In the genomic region with DNA sequence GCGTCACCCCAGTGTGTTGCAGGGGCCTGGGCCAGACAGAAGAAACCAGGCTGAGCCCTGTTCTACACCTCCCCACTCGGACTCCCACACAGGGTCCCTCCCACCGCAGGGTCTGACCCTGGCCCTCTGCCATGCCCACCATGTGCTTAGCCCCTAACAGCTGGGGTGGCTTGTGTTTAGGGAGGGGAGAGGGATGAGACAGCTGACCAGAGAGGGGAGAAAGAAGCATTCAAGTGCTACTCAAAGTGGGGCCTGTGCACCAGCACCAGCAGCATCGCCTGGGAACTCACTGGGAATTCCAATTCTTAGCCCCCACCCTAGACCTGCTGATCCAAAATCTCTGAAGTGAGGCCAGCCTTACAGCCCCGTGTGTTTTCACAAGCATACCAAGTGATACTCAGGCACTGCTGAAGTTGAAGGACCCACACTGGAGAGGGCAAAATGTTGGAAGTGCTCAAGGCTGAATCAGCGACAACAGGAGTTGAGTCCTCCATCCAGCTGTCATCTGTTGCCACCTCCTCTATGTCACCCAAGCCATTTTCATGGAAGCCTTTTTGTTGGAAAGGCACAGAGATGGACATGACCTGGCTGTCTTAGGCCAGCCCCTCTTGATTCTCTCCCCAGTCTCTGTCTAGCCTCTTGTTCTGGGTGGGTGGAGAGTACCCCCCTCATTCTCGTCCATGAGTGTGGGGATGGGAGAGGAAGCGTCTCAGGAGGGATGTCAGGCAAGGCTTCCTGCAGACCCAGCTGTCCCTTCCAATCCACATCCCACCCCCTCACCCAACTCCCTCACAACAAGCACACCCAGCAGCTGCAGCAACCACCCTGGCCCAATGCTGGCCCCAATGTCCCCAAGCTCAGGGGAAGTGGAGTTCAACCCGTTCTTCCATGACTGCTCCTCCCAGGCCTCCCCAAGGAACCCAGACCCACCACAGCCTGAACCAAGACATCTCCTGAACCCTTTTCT, we compare ENCODE assay signal across 2 cellular contexts.
TF ChIP-seq lines count a peak whose summit lies in the region.

No MANE protein-coding gene starts in this region.

TF ChIP-seq in HEK293, 187 proteins besides CTCF, POLR2A, EP300 and RAD21:
- TF ChIP-seq ZFHX2 (tag by site-specific recombination; conservative IDR thresholded peaks at IDR 0.05) (peak; percentile 29; the same call in 1 of the 2 replicates), ZNF423 (tag by site-specific recombination; IDR thresholded peaks at IDR 0.05) (no peak), GFI1B (tag by site-specific recombination; IDR thresholded peaks at IDR 0.05) (no peak), GLI4 (tag by site-specific recombination; IDR thresholded peaks at IDR 0.05) (no peak)

TF ChIP-seq in K562, 482 proteins besides CTCF, POLR2A, EP300 and RAD21:
- TF ChIP-seq ZNF274 (IDR thresholded peaks at IDR 0.05; ENCODE audit: borderline replicate concordance, low read depth, low read length) (no peak), SNRNP70 (optimal IDR thresholded peaks at IDR 0.05; ENCODE audit: low read depth, low read length) (no peak), ZNF778 (CRISPR knock-in tag; IDR thresholded peaks at IDR 0.05) (no peak), RFX5 (IDR thresholded peaks at IDR 0.05; ENCODE audit: low read depth, low read length) (peak; percentile 66; the same call in 1 of the 2 replicates)
- TF ChIP-seq, protein P1, sequence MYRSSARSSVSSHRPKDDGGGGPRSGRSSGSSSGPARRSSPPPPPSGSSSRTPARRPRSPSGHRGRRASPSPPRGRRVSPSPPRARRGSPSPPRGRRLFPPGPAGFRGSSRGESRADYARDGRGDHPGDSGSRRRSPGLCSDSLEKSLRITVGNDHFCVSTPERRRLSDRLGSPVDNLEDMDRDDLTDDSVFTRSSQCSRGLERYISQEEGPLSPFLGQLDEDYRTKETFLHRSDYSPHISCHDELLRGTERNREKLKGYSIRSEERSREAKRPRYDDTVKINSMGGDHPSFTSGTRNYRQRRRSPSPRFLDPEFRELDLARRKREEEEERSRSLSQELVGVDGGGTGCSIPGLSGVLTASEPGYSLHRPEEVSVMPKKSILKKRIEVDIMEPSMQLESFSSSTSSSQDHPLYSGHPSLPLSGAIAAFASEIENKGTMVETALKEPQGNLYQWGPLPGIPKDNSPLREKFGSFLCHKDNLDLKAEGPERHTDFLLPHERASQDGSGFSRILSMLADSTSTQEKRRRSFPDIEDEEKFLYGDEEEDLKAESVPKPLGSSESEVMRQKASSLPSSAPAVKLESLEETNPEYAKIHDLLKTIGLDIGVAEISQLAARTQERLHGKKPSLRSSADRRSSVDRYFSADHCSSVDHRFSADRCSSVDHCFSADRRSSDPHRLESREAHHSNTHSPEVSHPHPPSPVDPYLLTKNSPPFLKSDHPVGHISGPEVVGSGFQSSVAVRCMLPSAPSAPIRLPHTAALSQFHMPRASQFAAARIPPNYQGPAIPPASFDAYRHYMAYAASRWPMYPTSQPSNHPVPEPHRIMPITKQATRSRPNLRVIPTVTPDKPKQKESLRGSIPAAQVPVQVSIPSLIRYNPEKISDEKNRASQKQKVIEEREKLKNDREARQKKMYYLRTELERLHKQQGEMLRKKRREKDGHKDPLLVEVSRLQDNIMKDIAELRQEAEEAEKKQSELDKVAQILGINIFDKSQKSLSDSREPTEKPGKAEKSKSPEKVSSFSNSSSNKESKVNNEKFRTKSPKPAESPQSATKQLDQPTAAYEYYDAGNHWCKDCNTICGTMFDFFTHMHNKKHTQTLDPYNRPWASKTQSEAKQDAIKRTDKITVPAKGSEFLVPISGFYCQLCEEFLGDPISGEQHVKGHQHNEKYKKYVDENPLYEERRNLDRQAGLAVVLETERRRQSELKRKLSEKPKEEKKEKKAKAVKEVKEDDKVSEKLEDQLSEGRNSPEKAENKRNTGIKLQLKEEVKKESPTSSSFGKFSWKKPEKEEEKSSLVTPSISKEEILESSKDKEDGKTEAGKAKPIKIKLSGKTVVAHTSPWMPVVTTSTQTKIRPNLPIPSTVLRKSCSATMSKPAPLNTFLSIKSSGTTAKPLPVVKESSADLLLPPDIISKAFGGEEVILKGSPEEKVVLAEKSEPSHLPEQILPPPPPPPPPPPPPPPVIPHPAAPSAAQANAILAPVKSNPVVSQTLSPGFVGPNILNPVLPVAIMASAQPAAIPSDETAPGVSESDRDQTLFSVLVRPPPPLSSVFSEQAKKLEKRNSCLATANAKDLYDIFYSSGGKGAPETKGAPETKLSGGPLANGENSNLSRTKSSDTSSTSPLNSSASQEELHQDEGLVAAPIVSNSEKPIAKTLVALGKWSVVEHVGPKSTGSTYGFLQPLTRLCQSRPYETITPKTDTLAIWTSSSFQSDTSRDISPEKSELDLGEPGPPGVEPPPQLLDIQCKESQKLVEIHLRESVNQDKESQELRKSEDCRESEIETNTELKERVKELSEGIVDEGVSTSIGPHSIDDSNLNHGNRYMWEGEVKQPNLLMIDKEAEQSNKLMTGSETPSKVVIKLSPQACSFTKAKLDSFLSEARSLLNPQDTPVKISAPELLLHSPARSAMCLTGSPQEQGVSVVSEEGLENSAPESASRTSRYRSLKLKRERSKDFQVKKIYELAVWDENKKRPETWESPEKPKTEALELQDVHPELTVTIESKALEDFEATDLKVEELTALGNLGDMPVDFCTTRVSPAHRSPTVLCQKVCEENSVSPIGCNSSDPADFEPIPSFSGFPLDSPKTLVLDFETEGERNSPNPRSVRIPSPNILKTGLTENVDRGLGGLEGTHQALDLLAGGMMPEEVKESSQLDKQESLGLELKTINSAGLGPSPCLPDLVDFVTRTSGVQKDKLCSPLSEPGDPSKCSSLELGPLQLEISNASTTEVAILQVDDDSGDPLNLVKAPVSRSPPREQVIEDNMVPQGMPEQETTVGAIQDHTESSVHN (IDR thresholded peaks at IDR 0.05; ENCODE audit: borderline replicate concordance in 1 of 2, low read depth in 1 of 2): no peak
- TF ChIP-seq, protein P2, sequence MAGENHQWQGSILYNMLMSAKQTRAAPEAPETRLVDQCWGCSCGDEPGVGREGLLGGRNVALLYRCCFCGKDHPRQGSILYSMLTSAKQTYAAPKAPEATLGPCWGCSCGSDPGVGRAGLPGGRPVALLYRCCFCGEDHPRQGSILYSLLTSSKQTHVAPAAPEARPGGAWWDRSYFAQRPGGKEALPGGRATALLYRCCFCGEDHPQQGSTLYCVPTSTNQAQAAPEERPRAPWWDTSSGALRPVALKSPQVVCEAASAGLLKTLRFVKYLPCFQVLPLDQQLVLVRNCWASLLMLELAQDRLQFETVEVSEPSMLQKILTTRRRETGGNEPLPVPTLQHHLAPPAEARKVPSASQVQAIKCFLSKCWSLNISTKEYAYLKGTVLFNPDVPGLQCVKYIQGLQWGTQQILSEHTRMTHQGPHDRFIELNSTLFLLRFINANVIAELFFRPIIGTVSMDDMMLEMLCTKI (IDR thresholded peaks at IDR 0.05; ENCODE audit: partially characterized antibody): no peak
